Comparison of ENCODE assay signal across 25 cellular contexts in the genomic region with DNA sequence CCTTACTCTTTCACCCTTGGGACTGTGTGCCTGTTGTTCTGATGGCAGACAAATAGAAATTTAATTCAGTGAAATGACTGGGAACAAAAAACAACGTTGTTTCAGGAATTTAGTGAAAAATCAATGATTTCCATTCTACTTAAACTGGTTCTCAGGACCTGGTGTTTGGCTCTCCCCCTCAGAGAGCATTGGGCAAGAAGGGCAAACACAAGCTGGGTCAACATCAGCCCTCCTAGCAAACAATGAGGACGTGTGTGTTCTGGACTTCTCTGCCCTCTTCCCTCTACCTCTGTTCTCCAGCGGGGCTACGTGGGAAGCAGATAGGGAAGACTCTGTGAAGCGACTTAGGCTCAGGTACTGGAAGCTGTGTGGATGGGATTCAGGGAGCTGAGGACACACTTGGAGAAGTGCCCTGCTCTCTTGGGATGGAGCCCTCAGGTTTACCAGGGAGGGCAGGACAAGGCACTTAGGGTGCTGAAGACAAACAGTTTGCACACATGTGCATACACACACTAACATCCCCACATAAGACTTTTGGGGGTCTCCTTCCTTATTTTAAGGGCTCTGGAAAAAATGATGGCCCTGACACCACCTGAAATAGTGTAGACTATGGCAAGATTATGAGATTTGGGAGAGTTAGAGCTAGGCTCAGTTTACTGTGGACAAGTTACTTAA. TPM values are rescaled to one million over a fixed set of nuclear protein-coding genes. Genes with fewer than 3 reads are reported as not detected.
DNase-seq lines count a peak whose midpoint lies in the region; ATAC-seq and TF ChIP-seq lines count a peak whose summit lies in the region.
"Had no signal": no experiment of that assay in that cellular context is flagged by ENCODE, and none has a peak within 500 bp of the region (broad histone marks: within the 10 kb centered on the region; RNA-seq: fewer than 3 reads in every experiment).

No MANE protein-coding gene starts in this region.

- H3K4me1 ChIP-seq in foreskin keratinocyte (no peaks in the 10 kb centered on the region), Peyer's patch (peaks cover 0 to 11% (median 0%) of the 10 kb centered on the region in 4 donors)

- peaks cover 40% of the 10 kb centered on the region for H3K4me1 Mint-ChIP-seq in type B pancreatic cell (ENCODE audit: unreplicated experiment)

- ATAC-seq in left lobe of liver, result peak; percentile 70
- ATAC-seq in HG02610 (IDR thresholded peaks at IDR 0.05; ENCODE audit: unreplicated experiment), result no peak
- ATAC-seq in foreskin keratinocyte, result no peak
- ATAC-seq: activated CD8-positive, alpha-beta T cell treated with anti-CD3 and anti-CD28 coated beads, Interleukin-2, amount 10 ng/mL, durations not matched to agents 7 days and 5 days; stimulated activated naive CD8-positive, alpha-beta T cell treated with anti-CD3 and anti-CD28 coated beads, Interleukin-15, amount 100 ng/mL, for 72 hours; T-helper 17 cell had no signal

- peak overlapping the region; percentile 41 for H3K27ac Mint-ChIP-seq in type B pancreatic cell
- H3K27ac Mint-ChIP-seq: activated CD8-positive, alpha-beta T cell treated with anti-CD3 and anti-CD28 coated beads, Interleukin-2, amount 10 ng/mL, durations not matched to agents 7 days and 5 days; HFFc6 had no signal

- no peaks in the 10 kb centered on the region for H3K36me3 Mint-ChIP-seq in type B pancreatic cell

- H3K27ac ChIP-seq in foreskin keratinocyte, result no peak overlapping the region
- H3K27ac ChIP-seq in Peyer's patch, result no peak overlapping the region
- H3K27ac ChIP-seq: cardiac muscle cell, dorsolateral prefrontal cortex had no signal

- peak; percentile 16 for DNase-seq in NCI-H2029 (lab: John Stamatoyannopoulos, UW)
- no peak for DNase-seq in NCI-H2029 treated with DMSO at 0.1 percent for 48 hours (lab: John Stamatoyannopoulos, UW)
- peak; percentile 29 for DNase-seq in NCI-H69 (lab: John Stamatoyannopoulos, UW)
- DNase-seq in left lobe of liver (ENCODE audit: low spot score), result peak; percentile 88
- DNase-seq in type B pancreatic cell (ENCODE audit: extremely low spot score, unreplicated experiment), result no peak
- DNase-seq in foreskin keratinocyte, result no peak
- no peak for DNase-seq in Peyer's patch
- DNase-seq: 8988T; activated CD8-positive, alpha-beta T cell treated with anti-CD3 and anti-CD28 coated beads, Interleukin-2, amount 10 ng/mL, durations not matched to agents 7 days and 5 days; activated naive CD4-positive, alpha-beta T cell treated with anti-CD3 and anti-CD28 coated beads for 36 hours; activated T-cell treated with anti-CD3 and anti-CD28 coated beads, Interleukin-2, amount 50 U/mL, for 1 hour; AML-193; amygdala; dorsolateral prefrontal cortex; HFFc6; NCI-H1105 treated with DMSO at 0.1 percent for 48 hours; NCI-H82; retina; stimulated activated CD4-positive, alpha-beta T cell treated with anti-CD3 and anti-CD28 coated beads, Interleukin-4, amount 100 ng/mL, for 4 hours; stimulated activated naive CD8-positive, alpha-beta T cell treated with anti-CD3 and anti-CD28 coated beads, Interleukin-15, amount 100 ng/mL, for 72 hours; T-helper 17 cell had no signal

- no peaks in the 10 kb centered on the region for H3K9me3 ChIP-seq in Peyer's patch

- TF ChIP-seq POLR2A in Peyer's patch (IDR thresholded peaks at IDR 0.05), result no peak

- no peak for TF ChIP-seq CTCF in type B pancreatic cell (conservative IDR thresholded peaks at IDR 0.05)
- no peak for TF ChIP-seq CTCF in foreskin keratinocyte (conservative IDR thresholded peaks at IDR 0.05)
- no peak for TF ChIP-seq CTCF in Peyer's patch (IDR thresholded peaks at IDR 0.05)

- peak overlapping the region; percentile 14 for H3K4me3 Mint-ChIP-seq in type B pancreatic cell
- H3K4me3 Mint-ChIP-seq: activated CD8-positive, alpha-beta T cell treated with anti-CD3 and anti-CD28 coated beads, Interleukin-2, amount 10 ng/mL, durations not matched to agents 7 days and 5 days; activated naive CD4-positive, alpha-beta T cell treated with anti-CD3 and anti-CD28 coated beads for 36 hours; HFFc6; stimulated activated naive CD8-positive, alpha-beta T cell treated with anti-CD3 and anti-CD28 coated beads, Interleukin-15, amount 100 ng/mL, for 72 hours had no signal

- no peaks in the 10 kb centered on the region for H3K27me3 ChIP-seq in foreskin keratinocyte
- H3K27me3 ChIP-seq in Peyer's patch, result no peaks in the 10 kb centered on the region
- H3K27me3 ChIP-seq: cardiac muscle cell had no signal

- H3K36me3 ChIP-seq in Peyer's patch, result no peaks in the 10 kb centered on the region
- H3K36me3 ChIP-seq: cardiac muscle cell had no signal

- H3K4me3 ChIP-seq in Peyer's patch, result no peak overlapping the region
- H3K4me3 ChIP-seq: cardiac muscle cell, dorsolateral prefrontal cortex, lung had no signal

- no peaks in the 10 kb centered on the region for H3K9me3 Mint-ChIP-seq in type B pancreatic cell
- H3K9me3 Mint-ChIP-seq: activated naive CD4-positive, alpha-beta T cell treated with anti-CD3 and anti-CD28 coated beads for 36 hours had no signal

- no peaks in the 10 kb centered on the region for H3K27me3 Mint-ChIP-seq in type B pancreatic cell

RNA-seq across cellular contexts. Expression of a gene that starts 7.6 kb away (rescaled TPM):
- 17,840 TPM for total RNA-seq in left lobe of liver
- 313 and 712 TPM in 2 replicates for total RNA-seq in type B pancreatic cell (ENCODE audit: low replicate concordance)
- total RNA-seq in foreskin keratinocyte, result 0.14 and 0.20 TPM in 2 replicates
- 0.12 and 0.39 TPM in 2 replicates for polyA plus RNA-seq in foreskin keratinocyte
- 1,000 to 10,000 TPM in 1 of 4 donors, 100 to 1,000 TPM in 3; 102 to 1,757 (median 637) TPM for total RNA-seq in Peyer's patch
- total RNA-seq: activated CD8-positive, alpha-beta T cell treated with anti-CD3 and anti-CD28 coated beads, Interleukin-2, amount 10 ng/mL, durations not matched to agents 7 days and 5 days; LHCN-M2 had no signal

RNA-seq across cellular contexts. Expression of a gene that starts 29.5 kb away (rescaled TPM):
- not detected for total RNA-seq in left lobe of liver
- not detected in 2 replicates for total RNA-seq in type B pancreatic cell (ENCODE audit: low replicate concordance)
- total RNA-seq in foreskin keratinocyte, result not detected in 2 replicates
- not detected in 2 replicates for polyA plus RNA-seq in foreskin keratinocyte
- not detected for total RNA-seq in Peyer's patch
- total RNA-seq: activated CD8-positive, alpha-beta T cell treated with anti-CD3 and anti-CD28 coated beads, Interleukin-2, amount 10 ng/mL, durations not matched to agents 7 days and 5 days; activated naive CD4-positive, alpha-beta T cell treated with anti-CD3 and anti-CD28 coated beads for 36 hours; cardiac muscle cell; dorsolateral prefrontal cortex; HFFc6; LHCN-M2; lung; T-helper 17 cell had no signal
- polyA plus RNA-seq: cardiac muscle cell had no signal

RNA-seq across cellular contexts. Expression of a gene that starts 56.6 kb away (rescaled TPM):
- total RNA-seq in left lobe of liver (127 TPM), type B pancreatic cell (ENCODE audit: low replicate concordance) (0.31 TPM in 1 of 2 replicates, not detected in the other), foreskin keratinocyte (not detected in 2 replicates), Peyer's patch (1 to 10 TPM in 1 of 4 donors, not detected in 3; 1.1 TPM)
- polyA plus RNA-seq in foreskin keratinocyte, result not detected in 2 replicates
- total RNA-seq: activated CD8-positive, alpha-beta T cell treated with anti-CD3 and anti-CD28 coated beads, Interleukin-2, amount 10 ng/mL, durations not matched to agents 7 days and 5 days; activated naive CD4-positive, alpha-beta T cell treated with anti-CD3 and anti-CD28 coated beads for 36 hours; cardiac muscle cell; HFFc6; LHCN-M2; T-helper 17 cell had no signal
- polyA plus RNA-seq: cardiac muscle cell had no signal

Comparison
In these comparisons a context has a peak if more than half of its experiments do, and no peak if none do; other contexts are left out.
1. DNase-seq: peak in NCI-H2029 (single experiment), NCI-H69 (single experiment) and left lobe of liver (single experiment); none in NCI-H2029 treated with DMSO at 0.1 percent for 48 hours (single experiment), type B pancreatic cell (single experiment), foreskin keratinocyte (0 of 2) and Peyer's patch (0 of 3).
2. RNA of a gene that starts 7.6 kb away (total RNA-seq): 17,840 TPM in left lobe of liver (single experiment), 102 to 1,757 TPM in Peyer's patch and 313 to 712 TPM in type B pancreatic cell; 0.14 to 0.20 TPM in foreskin keratinocyte; every median in the first group is over 10 times any median in the second.
3. RNA of a gene that starts 56.6 kb away (total RNA-seq): 127 TPM in left lobe of liver (single experiment); 1.1 TPM in Peyer's patch, 0.31 TPM in type B pancreatic cell and not detected in foreskin keratinocyte; every median in the first group is over 10 times any median in the second.